ENCODE assay signal across 8 cellular contexts in the genomic region with DNA sequence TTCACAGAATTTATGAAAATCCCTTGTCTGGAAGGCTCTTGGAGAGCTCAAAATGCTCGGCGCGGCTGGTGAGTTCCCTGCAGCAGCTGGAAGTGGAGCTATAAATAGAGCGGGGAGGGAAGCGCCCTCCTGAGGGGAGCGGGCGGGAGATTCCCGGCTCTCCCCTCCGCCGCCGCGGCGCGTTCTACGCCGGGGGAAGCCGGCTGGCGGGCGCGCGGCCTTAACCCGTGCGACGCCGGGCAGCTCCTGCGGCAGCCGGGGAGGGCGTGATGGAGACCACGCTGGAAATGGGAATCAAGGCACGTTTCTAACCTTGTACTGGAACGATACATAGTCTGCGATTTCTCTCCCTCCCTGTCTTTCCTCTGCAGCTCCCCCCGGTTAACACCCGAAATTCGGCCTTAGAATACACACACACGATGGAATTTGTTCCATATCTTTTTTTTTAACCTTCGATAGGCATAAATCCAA.
A peak's percentile ranks its signal among the peaks of the same experiment; 100 is the strongest.
DNase-seq lines count a peak whose midpoint lies in the region; ATAC-seq and TF ChIP-seq lines count a peak whose summit lies in the region.

No MANE protein-coding gene starts in this region.

- H3K4me3 Mint-ChIP-seq in nephron progenitor cell, result peak overlapping the region; percentile 82

- DNase-seq in EH (ENCODE audit: low read depth), result peak; percentile 77
- peak; percentile 88 for DNase-seq in NCI-H82 (lab: John Stamatoyannopoulos, UW)
- peak; percentile 36 for DNase-seq in fibroblast of peridontal ligament (ENCODE audit: extremely low read depth)
- DNase-seq in nephron progenitor cell, result peak; percentile 76
- no peak for DNase-seq in UCSD-AML1 (lab: John Stamatoyannopoulos, UW; ENCODE audit: unreplicated experiment)
- no peak for DNase-seq in RWPE1 (ENCODE audit: low spot score)

- H3K27ac Mint-ChIP-seq in nephron progenitor cell, result no peak overlapping the region

- CTCF ChIA-PET in RWPE1 (lab: Yijun Ruan, JAX), result interaction anchor here (0.6 to 0.7 kb wide), 2 partner anchors 203 to 237 kb away, joined by 3 read pairs; no protein-coding TSS in a partner anchor

- POLR2A ChIA-PET in RWPE1 (lab: Yijun Ruan, JAX; ENCODE audit: low non-redundant PET), result no interaction called here

- TF ChIP-seq CTCF in nephron progenitor cell (IDR thresholded peaks at IDR 0.05) (no peak), RWPE1 (conservative IDR thresholded peaks at IDR 0.05; ENCODE audit: low read depth) (no peak)

- H3K9me3 Mint-ChIP-seq in nephron progenitor cell, result no peaks in the 10 kb centered on the region

- peaks cover 33% of the 10 kb centered on the region for H3K4me1 Mint-ChIP-seq in nephron progenitor cell

- no peaks in the 10 kb centered on the region for H3K36me3 Mint-ChIP-seq in nephron progenitor cell (ENCODE audit: low read depth)

- peaks cover 35% of the 10 kb centered on the region for H3K27me3 Mint-ChIP-seq in nephron progenitor cell (ENCODE audit: low read depth, poor library complexity)

- ATAC-seq in HG03460 (IDR thresholded peaks at IDR 0.05; ENCODE audit: unreplicated experiment) (no peak), GM21390 (IDR thresholded peaks at IDR 0.05; ENCODE audit: unreplicated experiment) (no peak)

- H3K27ac ChIP-seq in RWPE1, result no peak overlapping the region

Comparison
In these comparisons a context has a peak if more than half of its experiments do, and no peak if none do; other contexts are left out.
1. DNase-seq: peak in EH (single experiment), NCI-H82 (single experiment), fibroblast of peridontal ligament (single experiment) and nephron progenitor cell (single experiment); none in UCSD-AML1 (single experiment) and RWPE1 (single experiment).